1 cellular context compared by ENCODE assay signal in genomic region chr22:19151329-19152191, GRCh38.
TF ChIP-seq lines count a peak whose summit lies in the region.

No MANE protein-coding gene starts in this region.

TF ChIP-seq in SK-N-SH, 30 proteins besides CTCF, POLR2A, EP300 and RAD21:
- TF ChIP-seq FOXJ3 (CRISPR knock-in tag; IDR thresholded peaks at IDR 0.05): no peak
